2 cellular contexts compared by ENCODE assay signal in genomic region chr2:175244697-175245096, GRCh38.
A peak's percentile ranks its signal among the peaks of the same experiment; 100 is the strongest.
TF ChIP-seq lines count a peak whose summit lies in the region.

No MANE protein-coding gene starts in this region.

TF ChIP-seq in A549, 52 proteins besides CTCF, POLR2A, EP300 and RAD21:
- TF ChIP-seq REST (IDR thresholded peaks at IDR 0.05) (no peak), MAFK (IDR thresholded peaks at IDR 0.05; ENCODE audit: partially characterized antibody) (peak; percentile 97)

TF ChIP-seq in K562, 482 proteins besides CTCF, POLR2A, EP300 and RAD21 (continued from another document):
- no peak for TF ChIP-seq FOXO4 (CRISPR knock-in tag; IDR thresholded peaks at IDR 0.05)
- no peak for TF ChIP-seq CXXC5 (CRISPR knock-in tag; IDR thresholded peaks at IDR 0.05)
- TF ChIP-seq PHB2 (IDR thresholded peaks at IDR 0.05; ENCODE audit: low read depth): no peak
- TF ChIP-seq MAFF (IDR thresholded peaks at IDR 0.05; ENCODE audit: low read length): peak; percentile 95
- no peak for TF ChIP-seq KHSRP (IDR thresholded peaks at IDR 0.05)
- TF ChIP-seq MAFK (IDR thresholded peaks at IDR 0.05; ENCODE audit: low read length): peak; percentile 97
- TF ChIP-seq ARNT (IDR thresholded peaks at IDR 0.05): no peak
- TF ChIP-seq NR0B1 (IDR thresholded peaks at IDR 0.05; ENCODE audit: partially characterized antibody): no peak
- TF ChIP-seq MAFG (tag; conservative IDR thresholded peaks at IDR 0.05): peak; percentile 92
- no peak for TF ChIP-seq ETV1 (tag; conservative IDR thresholded peaks at IDR 0.05; ENCODE audit: low read depth)
- no peak for TF ChIP-seq CREM (IDR thresholded peaks at IDR 0.05; ENCODE audit: low read depth)
- no peak for TF ChIP-seq HNRNPLL (IDR thresholded peaks at IDR 0.05; ENCODE audit: low read depth, low read length, poor library complexity, severe bottlenecking)
- no peak for TF ChIP-seq FOXJ3 (CRISPR knock-in tag; IDR thresholded peaks at IDR 0.05)
TF ChIP-seq in K562: peak in this region for 5.
